In genomic region chr19:36915992-36916830, GRCh38 we compare ENCODE assay signal across 8 cellular contexts. TPM values are rescaled to one million over a fixed set of nuclear protein-coding genes. Genes with fewer than 3 reads are reported as not detected.
A peak's percentile ranks its signal among the peaks of the same experiment; 100 is the strongest.
DNase-seq lines count a peak whose midpoint lies in the region; ATAC-seq and TF ChIP-seq lines count a peak whose summit lies in the region.

ZNF568 (plus strand) TSS chr19:36916332; CDS start chr19:36922771, 6,439 bp downstream.
ZNF829 (minus strand) TSS chr19:36916291; CDS start chr19:36915167, 1,124 bp downstream.

- no peaks in the 10 kb centered on the region for H3K9me2 ChIP-seq in SU-DHL-6 (replicated peaks; ENCODE audit: insufficient read depth, low read length)

- peak within 1 kb of the TSS; percentile 49 for H3K4me2 ChIP-seq in SU-DHL-6 (ENCODE audit: low read depth, low read length, poor library complexity, severe bottlenecking)
- H3K4me2 ChIP-seq in trophoblast cell (ENCODE audit: low read length) = peak within 1 kb of the TSS; percentile 83

- no peaks in the 10 kb centered on the region for H3K36me3 ChIP-seq in SU-DHL-6 (ENCODE audit: low read length)
- peaks cover 0 to 14% of the 10 kb centered on the region in 2 donors for H3K36me3 ChIP-seq in adrenal gland (replicated peaks in 1 of 2)
- peaks cover 0 to 53% (median 33%) of the 10 kb centered on the region in 9 donors for H3K36me3 ChIP-seq in heart left ventricle
- H3K36me3 ChIP-seq in trophoblast cell (ENCODE audit: control insufficient read depth in 1 of 2, insufficient read depth in 2 of 2, low read length in 2 of 2) = peaks cover 2 to 6% of the 10 kb centered on the region in 2 experiments
- H3K36me3 ChIP-seq in tibial nerve = peaks cover 0 to 73% (median 2%) of the 10 kb centered on the region in 3 donors

- peaks cover 20% of the 10 kb centered on the region; the same call in 1 of the 2 replicates for H3K9me3 ChIP-seq in SU-DHL-6 (ENCODE audit: insufficient read depth, low read length)
- H3K9me3 ChIP-seq in adrenal gland (replicated peaks in 1 of 3) = no peaks in the 10 kb centered on the region
- H3K9me3 ChIP-seq in heart left ventricle = peaks cover 0 to 33% (median 3%) of the 10 kb centered on the region in 12 donors
- peaks cover 7% of the 10 kb centered on the region for H3K9me3 ChIP-seq in trophoblast cell (ENCODE audit: insufficient read depth, low read depth, low read length)
- peaks cover 0 to 43% (median 4%) of the 10 kb centered on the region in 4 donors for H3K9me3 ChIP-seq in tibial nerve

- peak; percentile 5 to 68 for TF ChIP-seq POLR2A in adrenal gland (IDR thresholded peaks at IDR 0.05)
- TF ChIP-seq POLR2A in heart left ventricle (IDR thresholded peaks at IDR 0.05) = no peak
- TF ChIP-seq POLR2A in tibial nerve (IDR thresholded peaks at IDR 0.05) = peak in 1 of 2 donors; percentile 27

- H4K8ac ChIP-seq in trophoblast cell (ENCODE audit: low read depth, low read length) = peak within 1 kb of the TSS; percentile 77

- H2BK5ac ChIP-seq in trophoblast cell (ENCODE audit: low read depth, low read length, poor library complexity) = peak within 1 kb of the TSS; percentile 77

- H3K79me2 ChIP-seq in SU-DHL-6 (ENCODE audit: insufficient read depth, low read length) (no peaks in the 10 kb centered on the region), trophoblast cell (ENCODE audit: control insufficient read depth, insufficient read depth, low read length, poor library complexity) (peaks cover 6% of the 10 kb centered on the region)

- H2BK120ac ChIP-seq in trophoblast cell (ENCODE audit: insufficient read depth, low read length, poor library complexity) = peak within 1 kb of the TSS; percentile 75

- H3K27me3 ChIP-seq in SU-DHL-6 (ENCODE audit: low read length) (no peaks in the 10 kb centered on the region), adrenal gland (no peaks in the 10 kb centered on the region), heart left ventricle (no peaks in the 10 kb centered on the region), trophoblast cell (ENCODE audit: insufficient read depth, low read length) (no peaks in the 10 kb centered on the region), tibial nerve (no peaks in the 10 kb centered on the region)

- H4K91ac ChIP-seq in trophoblast cell (ENCODE audit: low read depth, low read length) = peak within 1 kb of the TSS; percentile 85

- H3K4me3 ChIP-seq in SU-DHL-6 (ENCODE audit: insufficient read depth, low read length, poor library complexity, severe bottlenecking) (peak within 1 kb of the TSS; percentile 54), adrenal gland (peak within 1 kb of the TSS; percentile 57 to 90 (median 86)), heart left ventricle (peak within 1 kb of the TSS; percentile 60 to 87 (median 80)), trophoblast cell (ENCODE audit: low read depth, low read length) (peak within 1 kb of the TSS; percentile 88), tibial nerve (peak within 1 kb of the TSS; percentile 68 to 91 (median 72))

- peaks cover 8 to 10% of the 10 kb centered on the region in 2 donors for H3K4me1 ChIP-seq in adrenal gland (replicated peaks in 1 of 2)
- H3K4me1 ChIP-seq in heart left ventricle = peaks cover 0 to 18% (median 11%) of the 10 kb centered on the region in 12 donors
- H3K4me1 ChIP-seq in trophoblast cell (ENCODE audit: control insufficient read depth in 1 of 2, insufficient read depth in 2 of 2, low read length in 2 of 2) = peaks cover 3 to 6% of the 10 kb centered on the region in 2 experiments
- H3K4me1 ChIP-seq in tibial nerve = peaks cover 0 to 22% (median 5%) of the 10 kb centered on the region in 4 donors

- H2AFZ ChIP-seq in SU-DHL-6 (ENCODE audit: low read depth, low read length, severe bottlenecking) (peak within 1 kb of the TSS; percentile 90), trophoblast cell (ENCODE audit: insufficient read depth, low read length, poor library complexity) (peak within 1 kb of the TSS; percentile 91)

- peak within 1 kb of the TSS; percentile 70 for H3K23ac ChIP-seq in trophoblast cell (ENCODE audit: low read length)

- intact Hi-C loops in adrenal gland (cut with DNase I) (no loop called here), heart left ventricle (cut with DNase I) (loop anchor here in 3 of 10 donors (1.0 to 10.0 kb wide), 6 partner anchors 61 to 551 kb away; partner anchors contain the start of genes ZNF345 (in 2 of the 3), ZNF850 (in 2 of the 3), ZNF383 (in 1 of the 3) and ZNF420 (in 1 of the 3))

- H3K14ac ChIP-seq in trophoblast cell (ENCODE audit: low read length) = peak within 1 kb of the TSS; percentile 81

- H2BK12ac ChIP-seq in trophoblast cell (ENCODE audit: low read length) = no peak within 1 kb of the TSS

- peak; percentile 79 to 88 for TF ChIP-seq EP300 in tibial nerve (IDR thresholded peaks at IDR 0.05)

- WGBS in adrenal gland, 4 donors = 0 to 1% (median 0%) methylated on average over 34 to 57 of the region's 57 CpGs
- 0% methylated on average over 40 to 57 of the region's 57 CpGs for WGBS in heart left ventricle, 4 donors
- WGBS in trophoblast cell (ENCODE audit: extremely low coverage, insufficient coverage, insufficient read length) = 100% methylated on average over 2 of the region's 57 CpGs
- WGBS in tibial nerve, 2 donors = 0% methylated on average over 49 to 56 of the region's 57 CpGs

- no peaks in the 10 kb centered on the region for H3F3A ChIP-seq in SU-DHL-6 (ENCODE audit: insufficient read depth)

- H2AK5ac ChIP-seq in trophoblast cell (ENCODE audit: low read length) = no peak within 1 kb of the TSS

- TF ChIP-seq CTCF in LNCAP (IDR thresholded peaks at IDR 0.05) (peak; percentile 69), SU-DHL-6 (IDR thresholded peaks at IDR 0.05; ENCODE audit: insufficient read depth, low read length, poor library complexity, severe bottlenecking) (peak; percentile 26), adrenal gland (IDR thresholded peaks at IDR 0.05) (peak; percentile 34 to 74 (median 68)), heart left ventricle (IDR thresholded peaks at IDR 0.05) (peak; percentile 44 to 85 (median 61)), tibial nerve (IDR thresholded peaks at IDR 0.05) (peak; percentile 38 to 65 (median 55))

- H3K9ac ChIP-seq in SU-DHL-6 (ENCODE audit: low read length) (peak within 1 kb of the TSS; percentile 55), trophoblast cell (ENCODE audit: low read length) (peak within 1 kb of the TSS; percentile 88)

- peak within 1 kb of the TSS; percentile 72 for H4K12ac ChIP-seq in trophoblast cell (ENCODE audit: low read depth, low read length)

- H3K18ac ChIP-seq in trophoblast cell (ENCODE audit: low read length) = peak within 1 kb of the TSS; percentile 67

- ATAC-seq in GM21717 (IDR thresholded peaks at IDR 0.05; ENCODE audit: unreplicated experiment) (peak; percentile 84), heart left ventricle (peak; percentile 94 to 99 (median 98))

- peaks cover 5% of the 10 kb centered on the region for H3K79me1 ChIP-seq in trophoblast cell (ENCODE audit: low read length)

- no peaks in the 10 kb centered on the region for H4K20me1 ChIP-seq in SU-DHL-6 (ENCODE audit: low read depth, low read length)

- H3K27ac ChIP-seq in SU-DHL-6 (ENCODE audit: low read depth, low read length) = peak within 1 kb of the TSS; percentile 60; the same call in 1 of the 2 replicates
- peak within 1 kb of the TSS; percentile 77 to 99 (median 90) for H3K27ac ChIP-seq in adrenal gland
- H3K27ac ChIP-seq in heart left ventricle = peak within 1 kb of the TSS; percentile 80 to 98 (median 97)
- peak within 1 kb of the TSS; percentile 77 for H3K27ac ChIP-seq in trophoblast cell (ENCODE audit: low read depth, low read length)
- peak within 1 kb of the TSS; percentile 90 to 98 (median 95) for H3K27ac ChIP-seq in tibial nerve

- H3K4ac ChIP-seq in trophoblast cell (ENCODE audit: low read depth, low read length) = peak within 1 kb of the TSS; percentile 35

- peak; percentile 81 for DNase-seq in DMS79 (lab: John Stamatoyannopoulos, UW)
- peak; percentile 90 to 96 (median 94) for DNase-seq in adrenal gland
- DNase-seq in heart left ventricle = peak; percentile 91 to 95 (median 93)
- DNase-seq in trophoblast cell = peak; percentile 93 to 94
- peak; percentile 71 to 83 for DNase-seq in tibial nerve (ENCODE audit: low spot score in 2 of 2)

RNA-seq across cellular contexts. Expression of gene ZNF568, which starts in this region (rescaled TPM):
- total RNA-seq in adrenal gland (10 to 100 TPM in 7 of 8 donors, 1 to 10 TPM in 1; 8.3 to 23.8 (median 17.4) TPM), heart left ventricle (10 to 100 TPM in 3 of 9 donors, 1 to 10 TPM in 6; 6.6 to 12.1 (median 9.4) TPM), tibial nerve (10 to 100 TPM in 3 of 4 donors, 1 to 10 TPM in 1; 8.7 to 23.7 (median 12.6) TPM)
- polyA plus RNA-seq in adrenal gland (10 to 100 TPM in 1 of 3 donors, 1 to 10 TPM in 2; 4.5 to 12.5 (median 7.4) TPM), heart left ventricle (1 to 10 TPM; 3.7 to 5.8 TPM)
- 3.6 and 3.7 TPM in 2 replicates for polyA plus RNA-seq in trophoblast cell (2013)

RNA-seq across cellular contexts. Expression of gene ZNF829, which starts in this region (rescaled TPM):
- 1 to 10 TPM; 3.3 to 4.8 (median 4.2) TPM for total RNA-seq in adrenal gland
- 1 to 10 TPM in 1 of 3 donors, under 1 TPM in 2; 0.64 to 4.3 (median 0.97) TPM for polyA plus RNA-seq in adrenal gland
- 1 to 10 TPM; 1.3 to 3.5 (median 2.5) TPM for total RNA-seq in heart left ventricle
- 1 to 10 TPM in 1 of 2 donors, under 1 TPM in 1; 0.76 to 1.4 TPM for polyA plus RNA-seq in heart left ventricle
- 2.3 and 2.4 TPM in 2 replicates for polyA plus RNA-seq in trophoblast cell (2013)
- total RNA-seq in tibial nerve = 1 to 10 TPM; 3.3 to 6.5 (median 4.1) TPM

Comparison
In these comparisons a context has a peak if more than half of its experiments do, and no peak if none do; other contexts are left out.
1. Peak in every context shown above with its lines: DNase-seq, ATAC-seq, H3K4me3 ChIP-seq and H3K27ac ChIP-seq.
2. POLR2A ChIP-seq: peak in adrenal gland (2 of 2); none in heart left ventricle (0 of 2).